In genomic region chr16:90020838-90021382, GRCh38 we compare ENCODE assay signal across 10 cellular contexts. TPM values are rescaled to one million over a fixed set of nuclear protein-coding genes. Genes with fewer than 3 reads are reported as not detected.
DNase-seq lines count a peak whose midpoint lies in the region; ATAC-seq and TF ChIP-seq lines count a peak whose summit lies in the region.
"Had no signal": no experiment of that assay in that cellular context is flagged by ENCODE, and none has a peak within 500 bp of the region (broad histone marks: within the 10 kb centered on the region; RNA-seq: fewer than 3 reads in every experiment).

No MANE protein-coding gene starts in this region.

- H3K27ac Mint-ChIP-seq in activated T-cell treated with anti-CD3 and anti-CD28 coated beads, Interleukin-2, amount 50 U/mL, for 72 hours = no peak overlapping the region
- H3K27ac Mint-ChIP-seq in stimulated activated effector memory CD8-positive, alpha-beta T cell treated with anti-CD3 and anti-CD28 coated beads, Interleukin-12 subunit alpha, Interleukin-12 subunit beta, amount 100 ng/mL, for 72 hours = no peak overlapping the region

- H3K27me3 ChIP-seq in RWPE2 (ENCODE audit: insufficient read depth, poor library complexity, severe bottlenecking) = no peaks in the 10 kb centered on the region

- no peaks in the 10 kb centered on the region for H3K36me3 ChIP-seq in RWPE2 (ENCODE audit: low read depth)

- peak overlapping the region; percentile 2 to 76 for H3K4me3 Mint-ChIP-seq in activated T-cell treated with anti-CD3 and anti-CD28 coated beads, Interleukin-2, amount 50 U/mL, for 72 hours
- peak overlapping the region; percentile 66 for H3K4me3 Mint-ChIP-seq in stimulated activated effector memory CD8-positive, alpha-beta T cell treated with anti-CD3 and anti-CD28 coated beads, Interleukin-12 subunit alpha, Interleukin-12 subunit beta, amount 100 ng/mL, for 72 hours

- peaks cover 19% of the 10 kb centered on the region for H3K4me1 ChIP-seq in RWPE2 (ENCODE audit: insufficient read depth, poor library complexity, severe bottlenecking)

- peak overlapping the region; percentile 61 for H3K27ac ChIP-seq in RWPE2 (ENCODE audit: poor library complexity, severe bottlenecking)

- H3K4me3 ChIP-seq in RWPE2 (ENCODE audit: severe bottlenecking) = no peak overlapping the region

- no peaks in the 10 kb centered on the region for H3K9me3 ChIP-seq in RWPE2 (ENCODE audit: severe bottlenecking)

- peaks cover 18% of the 10 kb centered on the region for H3K4me1 Mint-ChIP-seq in activated T-cell treated with anti-CD3 and anti-CD28 coated beads, Interleukin-2, amount 50 U/mL, for 72 hours (ENCODE audit: low read depth)
- peaks cover 25% of the 10 kb centered on the region for H3K4me1 Mint-ChIP-seq in stimulated activated effector memory CD8-positive, alpha-beta T cell treated with anti-CD3 and anti-CD28 coated beads, Interleukin-12 subunit alpha, Interleukin-12 subunit beta, amount 100 ng/mL, for 72 hours

- H3K27me3 Mint-ChIP-seq in activated T-cell treated with anti-CD3 and anti-CD28 coated beads, Interleukin-2, amount 50 U/mL, for 72 hours (ENCODE audit: low read depth) = peaks cover 7% of the 10 kb centered on the region

- peaks cover 0 to 2% of the 10 kb centered on the region in 2 donors for H3K9me3 Mint-ChIP-seq in activated T-cell treated with anti-CD3 and anti-CD28 coated beads, Interleukin-2, amount 50 U/mL, for 72 hours
- H3K9me3 Mint-ChIP-seq in stimulated activated effector memory CD8-positive, alpha-beta T cell treated with anti-CD3 and anti-CD28 coated beads, Interleukin-12 subunit alpha, Interleukin-12 subunit beta, amount 100 ng/mL, for 72 hours = no peaks in the 10 kb centered on the region

- TF ChIP-seq CTCF in RWPE2 (IDR thresholded peaks at IDR 0.05; ENCODE audit: poor library complexity, severe bottlenecking) = no peak

- DNase-seq in activated T-cell treated with anti-CD3 and anti-CD28 coated beads, Interleukin-2, amount 50 U/mL, for 72 hours = no peak
- DNase-seq in activated T-cell treated with anti-CD3 and anti-CD28 coated beads, Interleukin-2, amount 50 U/mL, for 1 hour = no peak
- DNase-seq in RWPE2 (ENCODE audit: low spot score) (no peak), foreskin melanocyte (peak; percentile 92), dedifferentiated amniotic fluid mesenchymal stem cell (ENCODE audit: extremely low spot score) (no peak), SKM-1 treated with dmso at 0.1 percent for 144 hours (lab: John Stamatoyannopoulos, UW; ENCODE audit: unreplicated experiment) (no peak)
- DNase-seq in stimulated activated effector memory CD8-positive, alpha-beta T cell treated with anti-CD3 and anti-CD28 coated beads, Interleukin-12 subunit alpha, Interleukin-12 subunit beta, amount 100 ng/mL, for 72 hours (ENCODE audit: low spot score in 2 of 2) = no peak
- DNase-seq: DND-41, NCI-H2107 had no signal

- no peak for ATAC-seq in activated T-cell treated with anti-CD3 and anti-CD28 coated beads, Interleukin-2, amount 50 U/mL, for 72 hours (replicated peaks in 1 of 2)
- ATAC-seq in RWPE2 (ENCODE audit: low read depth) (no peak), GM21367 (IDR thresholded peaks at IDR 0.05; ENCODE audit: unreplicated experiment) (no peak)
- ATAC-seq in stimulated activated effector memory CD8-positive, alpha-beta T cell treated with anti-CD3 and anti-CD28 coated beads, Interleukin-12 subunit alpha, Interleukin-12 subunit beta, amount 100 ng/mL, for 72 hours = no peak

- peaks cover 0 to 5% of the 10 kb centered on the region in 2 donors for H3K36me3 Mint-ChIP-seq in activated T-cell treated with anti-CD3 and anti-CD28 coated beads, Interleukin-2, amount 50 U/mL, for 72 hours (ENCODE audit: insufficient read depth in 2 of 2)
- no peaks in the 10 kb centered on the region for H3K36me3 Mint-ChIP-seq in stimulated activated effector memory CD8-positive, alpha-beta T cell treated with anti-CD3 and anti-CD28 coated beads, Interleukin-12 subunit alpha, Interleukin-12 subunit beta, amount 100 ng/mL, for 72 hours

RNA-seq across cellular contexts. Expression of gene DBNDD1, which starts 1.7 kb away (rescaled TPM):
- total RNA-seq in activated T-cell treated with anti-CD3 and anti-CD28 coated beads, Interleukin-2, amount 50 U/mL, for 72 hours = 1 to 10 TPM in 1 of 2 donors, under 1 TPM in 1; 0.70 to 1.4 TPM

RNA-seq across cellular contexts. Expression of gene PRDM7, which starts 56.2 kb away (rescaled TPM):
- total RNA-seq in activated T-cell treated with anti-CD3 and anti-CD28 coated beads, Interleukin-2, amount 50 U/mL, for 72 hours = not detected
